In the genomic region with DNA sequence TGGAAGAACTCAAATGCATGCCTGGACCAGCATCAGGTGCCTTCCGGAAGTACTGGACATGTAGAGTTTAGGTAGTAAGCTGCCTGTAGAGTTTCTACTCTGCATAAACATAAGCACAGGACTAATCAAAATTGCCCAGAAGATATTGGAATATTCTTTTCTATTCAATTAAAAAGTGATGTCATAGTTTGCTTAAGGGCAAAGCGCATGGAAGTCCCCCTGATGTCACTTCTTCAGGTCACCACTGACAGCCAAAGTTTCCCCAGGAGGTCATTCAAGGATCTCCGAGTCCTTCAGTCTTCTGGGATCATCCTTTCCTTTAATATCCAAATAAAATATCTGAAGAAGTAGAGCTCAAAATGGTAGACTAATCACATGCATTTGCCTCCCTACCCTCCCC, we compare ENCODE assay signal across 35 cellular contexts. TPM values are rescaled to one million over a fixed set of nuclear protein-coding genes. Genes with fewer than 3 reads are reported as not detected.
"Had no signal": no experiment of that assay in that cellular context is flagged by ENCODE, and none has a peak within 500 bp of the region (broad histone marks: within the 10 kb centered on the region; RNA-seq: fewer than 3 reads in every experiment).

No MANE protein-coding gene starts in this region.

- DNase-seq: activated B cell treated with CpG ODN at 0.5 μM for 24 hours; activated CD4-positive, alpha-beta memory T cell treated with anti-CD3 and anti-CD28 coated beads for 36 hours; activated CD4-positive, alpha-beta T cell treated with anti-CD3 and anti-CD28 coated beads for 4 hours; activated CD4-positive, alpha-beta T cell treated with anti-CD3 and anti-CD28 coated beads, Interleukin-2, amount 10 ng/mL, durations not matched to agents 24 days and 14 days; activated CD4-positive, alpha-beta T cell treated with anti-CD3 and anti-CD28 coated beads, Interleukin-2, amount 50 U/mL, for 1 hour; activated CD4-positive, alpha-beta T cell treated with anti-CD3 and anti-CD28 coated beads, Interleukin-2, amount 50 U/mL, for 4 hours; activated CD4-positive, CD25-positive, alpha-beta regulatory T cell treated with anti-CD3 and anti-CD28 coated beads, Interleukin-2, amount 50 U/mL, for 72 hours; activated CD8-positive, alpha-beta memory T cell treated with anti-CD3 and anti-CD28 coated beads, Interleukin-2, amount 50 U/mL, for 4 hours; activated CD8-positive, alpha-beta T cell treated with anti-CD3 and anti-CD28 coated beads for 36 hours; activated effector memory CD4-positive, alpha-beta T cell treated with anti-CD3 and anti-CD28 coated beads, Interleukin-2, amount 50 U/mL, for 16 hours; activated gamma-delta T cell treated with Interleukin-2 at 50 U/mL for 16 hours; activated naive CD4-positive, alpha-beta T cell; activated naive CD4-positive, alpha-beta T cell treated with anti-CD3 and anti-CD28 coated beads for 36 hours; activated naive CD4-positive, alpha-beta T cell treated with anti-CD3 and anti-CD28 coated beads, Interleukin-2, amount 50 U/mL, for 16 hours; activated naive CD8-positive, alpha-beta T cell treated with anti-CD3 and anti-CD28 coated beads for 36 hours; activated T-cell treated with anti-CD3 and anti-CD28 coated beads for 4 hours; activated T-cell treated with anti-CD3 and anti-CD28 coated beads, Interleukin-2, amount 50 U/mL, for 1 hour; activated T-cell treated with anti-CD3 and anti-CD28 coated beads, Interleukin-2, amount 50 U/mL, for 4 hours; activated T-cell treated with anti-CD3 and anti-CD28 coated beads, Interleukin-2, amount 50 U/mL, for 72 hours; adrenal gland; amniotic stem cell; aorta; body of pancreas; brain microvascular endothelial cell; central memory CD4-positive, alpha-beta T cell; T-helper 2 cell; T-helper 9 cell had no signal

- H3K27me3 ChIP-seq: adrenal gland, body of pancreas, brain microvascular endothelial cell, breast epithelium had no signal

- H3K4me1 ChIP-seq: breast epithelium had no signal

- H3K4me3 ChIP-seq: adrenal gland, body of pancreas, breast epithelium had no signal

- FAIRE-seq: astrocyte, TTC549 had no signal

- H3K9me3 ChIP-seq: adrenal gland, body of pancreas, breast epithelium had no signal

- ATAC-seq: activated CD8-positive, alpha-beta T cell treated with anti-CD3 and anti-CD28 coated beads for 36 hours; activated naive CD4-positive, alpha-beta T cell treated with anti-CD3 and anti-CD28 coated beads, Interleukin-2, amount 50 U/mL, for 72 hours; activated T-cell treated with anti-CD3 and anti-CD28 coated beads, Interleukin-2, amount 50 U/mL, for 4 hours; activated T-cell treated with anti-CD3 and anti-CD28 coated beads, Interleukin-2, amount 50 U/mL, for 72 hours; activated T-helper 17 cell treated with anti-CD3 and anti-CD28 coated beads, Interleukin-2, amount 50 U/mL, for 72 hours; body of pancreas had no signal

- H3K27ac ChIP-seq: adrenal gland, body of pancreas, brain microvascular endothelial cell, breast epithelium, VCaP had no signal

- H3K36me3 ChIP-seq: adrenal gland, brain microvascular endothelial cell, breast epithelium had no signal

RNA-seq across cellular contexts. Expression of gene RIN2, which starts 17.6 kb away (rescaled TPM):
- total RNA-seq: activated CD4-positive, alpha-beta memory T cell treated with anti-CD3 and anti-CD28 coated beads for 36 hours; activated CD4-positive, alpha-beta T cell treated with anti-CD3 and anti-CD28 coated beads, Interleukin-2, amount 10 ng/mL, durations not matched to agents 24 days and 14 days; activated CD8-positive, alpha-beta memory T cell treated with anti-CD3 and anti-CD28 coated beads for 36 hours; activated CD8-positive, alpha-beta T cell treated with anti-CD3 and anti-CD28 coated beads for 36 hours; activated naive CD4-positive, alpha-beta T cell treated with anti-CD3 and anti-CD28 coated beads for 36 hours; activated naive CD4-positive, alpha-beta T cell treated with anti-CD3 and anti-CD28 coated beads, Interleukin-2, amount 50 U/mL, for 72 hours; activated naive CD8-positive, alpha-beta T cell treated with anti-CD3 and anti-CD28 coated beads for 36 hours; activated T-cell treated with anti-CD3 and anti-CD28 coated beads, Interleukin-2, amount 50 U/mL, for 72 hours; activated T-helper 1 cell treated with anti-CD3 and anti-CD28 coated beads, Interleukin-12 subunit alpha, Interleukin-12 subunit beta, Interleukin-2, Interleukin-4 antibody, amounts not matched to agents 30 ng/mL and 10 ng/mL and 1 ng/mL, durations not matched to agents 14 hours and 24 hours and 36 hours; activated T-helper 17 cell treated with anti-CD3 and anti-CD28 coated beads, Interleukin-2, amount 50 U/mL, for 72 hours had no signal
